ENCODE assay signal across 9 cellular contexts in the genomic region with DNA sequence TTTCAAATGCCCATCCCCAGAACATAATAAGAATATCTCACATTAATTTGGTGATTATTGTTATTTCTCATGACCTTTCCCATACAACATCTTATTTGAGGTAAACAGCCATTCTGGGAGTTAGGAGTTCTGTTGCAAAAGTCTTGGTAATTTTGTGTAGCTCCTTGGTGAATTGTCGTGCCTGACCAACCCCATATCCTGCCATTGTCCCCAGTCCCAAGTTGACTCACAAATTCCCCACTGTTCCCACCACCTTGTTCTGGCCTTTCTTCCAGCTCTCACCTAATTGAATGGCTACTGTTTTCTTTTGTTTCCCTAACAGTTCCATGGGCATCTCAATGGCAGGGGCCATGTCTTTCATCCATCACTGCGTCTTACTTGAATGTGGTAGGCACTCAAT. TPM values are rescaled to one million over a fixed set of nuclear protein-coding genes. Genes with fewer than 3 reads are reported as not detected.
"Had no signal": no experiment of that assay in that cellular context is flagged by ENCODE, and none has a peak within 500 bp of the region (broad histone marks: within the 10 kb centered on the region; RNA-seq: fewer than 3 reads in every experiment).

No MANE protein-coding gene starts in this region.

- H3K36me3 ChIP-seq: HAP-1 had no signal

- H3K4me3 ChIP-seq: GM23248, HAP-1 had no signal

- H3K4me1 ChIP-seq: HAP-1 had no signal

- DNase-seq: GM23248, GOT3, H7, HFFc6 had no signal

- H3K4me3 Mint-ChIP-seq: HFFc6 had no signal

- H2AFZ ChIP-seq: GM23248 had no signal

- H3K9me3 Mint-ChIP-seq: HFFc6 had no signal

- H3K27ac Mint-ChIP-seq: HFFc6, IgD-negative memory B cell had no signal

- H3K4me1 Mint-ChIP-seq: IgD-negative memory B cell had no signal

- ATAC-seq: HCT116, HepG2 had no signal

- H3K9ac ChIP-seq: GM23248 had no signal

- H3K27ac ChIP-seq: GM23248, HL-60 had no signal

- H3K9me3 ChIP-seq: HAP-1 had no signal

RNA-seq across cellular contexts. Expression of a gene that starts 8.0 kb away (rescaled TPM):
- polyA plus RNA-seq: GM23248, HepG2, IgD-negative memory B cell had no signal
